In genomic region chr9:121367651-121368510, GRCh38 we compare ENCODE assay signal across 9 cellular contexts. TPM values are rescaled to one million over a fixed set of nuclear protein-coding genes. Genes with fewer than 3 reads are reported as not detected.
A peak's percentile ranks its signal among the peaks of the same experiment; 100 is the strongest.
DNase-seq lines count a peak whose midpoint lies in the region; ATAC-seq and TF ChIP-seq lines count a peak whose summit lies in the region.
"Had no signal": no experiment of that assay in that cellular context is flagged by ENCODE, and none has a peak within 500 bp of the region (broad histone marks: within the 10 kb centered on the region; RNA-seq: fewer than 3 reads in every experiment).

No MANE protein-coding gene starts in this region.

- in situ Hi-C loops in KBM-7 (cut with MboI; ENCODE audit: low pct_unique_long_range_greater_than_20kb, low sequenced_read_pairs), result no loop called here

- peaks cover 34% of the 10 kb centered on the region for H3K4me1 Mint-ChIP-seq in activated naive CD4-positive, alpha-beta T cell treated with anti-CD3 and anti-CD28 coated beads for 36 hours (ENCODE audit: low read depth)

- WGBS in right lobe of liver (ENCODE audit: insufficient coverage, low coverage, low lambda C conversion rate, missing lambda C conversion rate), result under 1% methylated on average over 4 of the region's 4 CpGs
- WGBS in tibial nerve, 2 donors, result 43 to 46% methylated on average over 4 of the region's 4 CpGs

- H3K4me3 ChIP-seq in ascending aorta (peak overlapping the region; percentile 69 to 81), right lobe of liver (peak overlapping the region; percentile 76 to 88 (median 77)), tibial nerve (peak overlapping the region; percentile 82 to 91 (median 88))

- H3K27ac ChIP-seq in ascending aorta, result peak overlapping the region; percentile 96 to 98
- peak overlapping the region; percentile 97 to 98 (median 98) for H3K27ac ChIP-seq in right lobe of liver
- peak overlapping the region; percentile 56 to 98 (median 93) for H3K27ac ChIP-seq in tibial nerve

- no peaks in the 10 kb centered on the region for H3K27me3 Mint-ChIP-seq in activated naive CD4-positive, alpha-beta T cell treated with anti-CD3 and anti-CD28 coated beads for 36 hours (ENCODE audit: low read depth)

- no peak for TF ChIP-seq EP300 in tibial nerve (IDR thresholded peaks at IDR 0.05)

- no peak overlapping the region for H3K27ac Mint-ChIP-seq in activated naive CD4-positive, alpha-beta T cell treated with anti-CD3 and anti-CD28 coated beads for 36 hours

- peak in 3 of 4 donors; percentile 4 to 12 (median 7) for ATAC-seq in right lobe of liver

- no peaks in the 10 kb centered on the region for H3K9me3 Mint-ChIP-seq in activated naive CD4-positive, alpha-beta T cell treated with anti-CD3 and anti-CD28 coated beads for 36 hours

- TF ChIP-seq CTCF in ascending aorta (IDR thresholded peaks at IDR 0.05), result no peak
- no peak for TF ChIP-seq CTCF in right lobe of liver (IDR thresholded peaks at IDR 0.05)
- TF ChIP-seq CTCF in tibial nerve (IDR thresholded peaks at IDR 0.05), result no peak

- H3K9me3 ChIP-seq in ascending aorta (no peaks in the 10 kb centered on the region), right lobe of liver (no peaks in the 10 kb centered on the region), tibial nerve (no peaks in the 10 kb centered on the region)

- no peaks in the 10 kb centered on the region for H3K27me3 ChIP-seq in ascending aorta
- no peaks in the 10 kb centered on the region for H3K27me3 ChIP-seq in right lobe of liver
- no peaks in the 10 kb centered on the region for H3K27me3 ChIP-seq in tibial nerve

- TF ChIP-seq POLR2A in right lobe of liver (IDR thresholded peaks at IDR 0.05), result no peak
- no peak for TF ChIP-seq POLR2A in tibial nerve (IDR thresholded peaks at IDR 0.05)
- TF ChIP-seq POLR2A in erythroblast (IDR thresholded peaks at IDR 0.05; ENCODE audit: low read length), result no peak

- CTCF ChIA-PET in activated naive CD4-positive, alpha-beta T cell treated with anti-CD3 and anti-CD28 coated beads for 36 hours (lab: Charles Lee), result no interaction called here

- H3K36me3 ChIP-seq in ascending aorta, result no peaks in the 10 kb centered on the region
- no peaks in the 10 kb centered on the region for H3K36me3 ChIP-seq in right lobe of liver
- no peaks in the 10 kb centered on the region for H3K36me3 ChIP-seq in tibial nerve

- DNase-seq in activated naive CD4-positive, alpha-beta T cell treated with anti-CD3 and anti-CD28 coated beads for 36 hours, result no peak
- DNase-seq in activated naive CD4-positive, alpha-beta T cell (lab: John Stamatoyannopoulos, UW), result no peak
- no peak for DNase-seq in ascending aorta (ENCODE audit: low spot score in 2 of 2)
- no peak for DNase-seq in right lobe of liver
- no peak for DNase-seq in tibial nerve (ENCODE audit: low spot score in 2 of 2)
- DNase-seq in erythroblast (lab: John Stamatoyannopoulos, UW), result no peak
- DNase-seq in KBM-7, result no peak
- DNase-seq in NCI-H2107 (lab: John Stamatoyannopoulos, UW), result no peak
- DNase-seq: DMS153 had no signal

- H3K4me1 ChIP-seq in ascending aorta (peaks cover 16 to 48% of the 10 kb centered on the region in 2 donors), right lobe of liver (peaks cover 0 to 63% (median 30%) of the 10 kb centered on the region in 4 donors), tibial nerve (peaks cover 0 to 86% (median 42%) of the 10 kb centered on the region in 4 donors)

- H3K36me3 Mint-ChIP-seq in activated naive CD4-positive, alpha-beta T cell treated with anti-CD3 and anti-CD28 coated beads for 36 hours (ENCODE audit: low read depth), result peaks cover 4% of the 10 kb centered on the region

- H3K4me3 Mint-ChIP-seq in activated naive CD4-positive, alpha-beta T cell treated with anti-CD3 and anti-CD28 coated beads for 36 hours, result peak overlapping the region; percentile 21

- intact Hi-C loops in activated naive CD4-positive, alpha-beta T cell treated with anti-CD3 and anti-CD28 coated beads for 36 hours (cut with micrococcal nuclease), result loop anchor here (2.0 kb wide), 1 partner anchor 293 kb away; the partner anchor contains the start of gene CNTRL
- intact Hi-C loops in ascending aorta (cut with DNase I) (loop anchor here (2.0 kb wide), 1 partner anchor 81 kb away; no protein-coding TSS in a partner anchor), right lobe of liver (cut with DNase I) (no loop called here)

RNA-seq across cellular contexts. Expression of gene STOM, which starts 2.2 kb away (rescaled TPM):
- total RNA-seq in activated naive CD4-positive, alpha-beta T cell treated with anti-CD3 and anti-CD28 coated beads for 36 hours, result 10 to 100 TPM; 34.0 to 37.7 TPM
- 306 TPM for total RNA-seq in ascending aorta
- 100 to 1,000 TPM; 232 to 655 (median 443) TPM for total RNA-seq in right lobe of liver
- total RNA-seq in tibial nerve, result 100 to 1,000 TPM; 164 to 310 (median 232) TPM

Comparison
In these comparisons a context has a peak if more than half of its experiments do, and no peak if none do; other contexts are left out.
1. intact Hi-C loops: an anchor here in activated naive CD4-positive, alpha-beta T cell treated with anti-CD3 and anti-CD28 coated beads for 36 hours (2.0 kb wide) and ascending aorta (2.0 kb wide); none called in right lobe of liver.